ENCODE assay signal across 2 cellular contexts in the genomic region with DNA sequence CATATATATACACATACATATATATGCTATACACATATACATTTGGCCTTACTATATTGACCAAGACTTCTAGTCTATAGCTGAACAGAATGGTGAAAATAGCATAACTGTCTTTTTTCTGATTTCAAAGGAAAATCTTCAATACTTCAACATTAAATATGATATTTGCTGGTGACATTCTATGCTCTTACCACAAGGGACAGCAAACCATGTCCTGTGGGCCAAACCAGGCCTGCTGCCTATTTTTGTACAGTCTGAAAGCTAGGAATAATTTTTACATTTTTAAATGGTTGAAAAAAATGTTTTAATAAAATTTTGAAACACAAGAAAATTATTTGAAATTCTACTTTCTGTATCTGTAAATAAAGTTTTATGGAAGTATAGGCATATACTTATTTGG.
TF ChIP-seq lines count a peak whose summit lies in the region.

No MANE protein-coding gene starts in this region.

TF ChIP-seq in IMR-90, 13 proteins besides CTCF, POLR2A, EP300 and RAD21:
- TF ChIP-seq MAZ (IDR thresholded peaks at IDR 0.05; ENCODE audit: borderline replicate concordance, low read depth, low read length) (no peak), SMC3 (IDR thresholded peaks at IDR 0.05; ENCODE audit: low read depth, low read length) (no peak), MXI1 (IDR thresholded peaks at IDR 0.05; ENCODE audit: borderline replicate concordance, low read depth, low read length) (no peak), BHLHE40 (IDR thresholded peaks at IDR 0.05; ENCODE audit: low read depth, low read length) (no peak), RFX5 (IDR thresholded peaks at IDR 0.05; ENCODE audit: low read depth, low read length) (no peak), CHD1 (IDR thresholded peaks at IDR 0.05; ENCODE audit: low read depth, low read length) (no peak), MAFK (IDR thresholded peaks at IDR 0.05; ENCODE audit: low read depth, low read length) (no peak), RCOR1 (IDR thresholded peaks at IDR 0.05; ENCODE audit: insufficient replicate concordance, low read length) (no peak), CEBPB (IDR thresholded peaks at IDR 0.05; ENCODE audit: low read depth, low read length) (no peak), NFE2L2 (IDR thresholded peaks at IDR 0.05; ENCODE audit: low read depth, low read length) (no peak), FOS (IDR thresholded peaks at IDR 0.05; ENCODE audit: low read depth, low read length) (no peak)
- TF ChIP-seq, protein P1, sequence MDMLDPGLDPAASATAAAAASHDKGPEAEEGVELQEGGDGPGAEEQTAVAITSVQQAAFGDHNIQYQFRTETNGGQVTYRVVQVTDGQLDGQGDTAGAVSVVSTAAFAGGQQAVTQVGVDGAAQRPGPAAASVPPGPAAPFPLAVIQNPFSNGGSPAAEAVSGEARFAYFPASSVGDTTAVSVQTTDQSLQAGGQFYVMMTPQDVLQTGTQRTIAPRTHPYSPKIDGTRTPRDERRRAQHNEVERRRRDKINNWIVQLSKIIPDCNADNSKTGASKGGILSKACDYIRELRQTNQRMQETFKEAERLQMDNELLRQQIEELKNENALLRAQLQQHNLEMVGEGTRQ (IDR thresholded peaks at IDR 0.05; ENCODE audit: low read depth, low read length): no peak
- TF ChIP-seq, protein P2, sequence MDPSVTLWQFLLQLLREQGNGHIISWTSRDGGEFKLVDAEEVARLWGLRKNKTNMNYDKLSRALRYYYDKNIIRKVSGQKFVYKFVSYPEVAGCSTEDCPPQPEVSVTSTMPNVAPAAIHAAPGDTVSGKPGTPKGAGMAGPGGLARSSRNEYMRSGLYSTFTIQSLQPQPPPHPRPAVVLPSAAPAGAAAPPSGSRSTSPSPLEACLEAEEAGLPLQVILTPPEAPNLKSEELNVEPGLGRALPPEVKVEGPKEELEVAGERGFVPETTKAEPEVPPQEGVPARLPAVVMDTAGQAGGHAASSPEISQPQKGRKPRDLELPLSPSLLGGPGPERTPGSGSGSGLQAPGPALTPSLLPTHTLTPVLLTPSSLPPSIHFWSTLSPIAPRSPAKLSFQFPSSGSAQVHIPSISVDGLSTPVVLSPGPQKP (IDR thresholded peaks at IDR 0.05; ENCODE audit: borderline replicate concordance, low read depth, low read length): no peak

TF ChIP-seq in K562, 482 proteins besides CTCF, POLR2A, EP300 and RAD21:
- TF ChIP-seq ZNF76 (CRISPR knock-in tag; IDR thresholded peaks at IDR 0.05; ENCODE audit: borderline replicate concordance) (no peak), ZNF551 (CRISPR knock-in tag; IDR thresholded peaks at IDR 0.05) (no peak), RBM17 (IDR thresholded peaks at IDR 0.05; ENCODE audit: borderline replicate concordance, low read depth, low read length) (no peak), SRSF9 (IDR thresholded peaks at IDR 0.05; ENCODE audit: borderline replicate concordance, low read depth, low read length) (no peak), TCFL5 (CRISPR knock-in tag; conservative IDR thresholded peaks at IDR 0.05) (no peak), HDGF (IDR thresholded peaks at IDR 0.05) (no peak)
- TF ChIP-seq, protein P3, sequence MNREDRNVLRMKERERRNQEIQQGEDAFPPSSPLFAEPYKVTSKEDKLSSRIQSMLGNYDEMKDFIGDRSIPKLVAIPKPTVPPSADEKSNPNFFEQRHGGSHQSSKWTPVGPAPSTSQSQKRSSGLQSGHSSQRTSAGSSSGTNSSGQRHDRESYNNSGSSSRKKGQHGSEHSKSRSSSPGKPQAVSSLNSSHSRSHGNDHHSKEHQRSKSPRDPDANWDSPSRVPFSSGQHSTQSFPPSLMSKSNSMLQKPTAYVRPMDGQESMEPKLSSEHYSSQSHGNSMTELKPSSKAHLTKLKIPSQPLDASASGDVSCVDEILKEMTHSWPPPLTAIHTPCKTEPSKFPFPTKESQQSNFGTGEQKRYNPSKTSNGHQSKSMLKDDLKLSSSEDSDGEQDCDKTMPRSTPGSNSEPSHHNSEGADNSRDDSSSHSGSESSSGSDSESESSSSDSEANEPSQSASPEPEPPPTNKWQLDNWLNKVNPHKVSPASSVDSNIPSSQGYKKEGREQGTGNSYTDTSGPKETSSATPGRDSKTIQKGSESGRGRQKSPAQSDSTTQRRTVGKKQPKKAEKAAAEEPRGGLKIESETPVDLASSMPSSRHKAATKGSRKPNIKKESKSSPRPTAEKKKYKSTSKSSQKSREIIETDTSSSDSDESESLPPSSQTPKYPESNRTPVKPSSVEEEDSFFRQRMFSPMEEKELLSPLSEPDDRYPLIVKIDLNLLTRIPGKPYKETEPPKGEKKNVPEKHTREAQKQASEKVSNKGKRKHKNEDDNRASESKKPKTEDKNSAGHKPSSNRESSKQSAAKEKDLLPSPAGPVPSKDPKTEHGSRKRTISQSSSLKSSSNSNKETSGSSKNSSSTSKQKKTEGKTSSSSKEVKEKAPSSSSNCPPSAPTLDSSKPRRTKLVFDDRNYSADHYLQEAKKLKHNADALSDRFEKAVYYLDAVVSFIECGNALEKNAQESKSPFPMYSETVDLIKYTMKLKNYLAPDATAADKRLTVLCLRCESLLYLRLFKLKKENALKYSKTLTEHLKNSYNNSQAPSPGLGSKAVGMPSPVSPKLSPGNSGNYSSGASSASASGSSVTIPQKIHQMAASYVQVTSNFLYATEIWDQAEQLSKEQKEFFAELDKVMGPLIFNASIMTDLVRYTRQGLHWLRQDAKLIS (CRISPR knock-in tag; IDR thresholded peaks at IDR 0.05): no peak
- TF ChIP-seq, protein P4, sequence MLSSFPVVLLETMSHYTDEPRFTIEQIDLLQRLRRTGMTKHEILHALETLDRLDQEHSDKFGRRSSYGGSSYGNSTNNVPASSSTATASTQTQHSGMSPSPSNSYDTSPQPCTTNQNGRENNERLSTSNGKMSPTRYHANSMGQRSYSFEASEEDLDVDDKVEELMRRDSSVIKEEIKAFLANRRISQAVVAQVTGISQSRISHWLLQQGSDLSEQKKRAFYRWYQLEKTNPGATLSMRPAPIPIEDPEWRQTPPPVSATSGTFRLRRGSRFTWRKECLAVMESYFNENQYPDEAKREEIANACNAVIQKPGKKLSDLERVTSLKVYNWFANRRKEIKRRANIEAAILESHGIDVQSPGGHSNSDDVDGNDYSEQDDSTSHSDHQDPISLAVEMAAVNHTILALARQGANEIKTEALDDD (IDR thresholded peaks at IDR 0.05): no peak
